1 cellular context compared by ENCODE assay signal in the genomic region with DNA sequence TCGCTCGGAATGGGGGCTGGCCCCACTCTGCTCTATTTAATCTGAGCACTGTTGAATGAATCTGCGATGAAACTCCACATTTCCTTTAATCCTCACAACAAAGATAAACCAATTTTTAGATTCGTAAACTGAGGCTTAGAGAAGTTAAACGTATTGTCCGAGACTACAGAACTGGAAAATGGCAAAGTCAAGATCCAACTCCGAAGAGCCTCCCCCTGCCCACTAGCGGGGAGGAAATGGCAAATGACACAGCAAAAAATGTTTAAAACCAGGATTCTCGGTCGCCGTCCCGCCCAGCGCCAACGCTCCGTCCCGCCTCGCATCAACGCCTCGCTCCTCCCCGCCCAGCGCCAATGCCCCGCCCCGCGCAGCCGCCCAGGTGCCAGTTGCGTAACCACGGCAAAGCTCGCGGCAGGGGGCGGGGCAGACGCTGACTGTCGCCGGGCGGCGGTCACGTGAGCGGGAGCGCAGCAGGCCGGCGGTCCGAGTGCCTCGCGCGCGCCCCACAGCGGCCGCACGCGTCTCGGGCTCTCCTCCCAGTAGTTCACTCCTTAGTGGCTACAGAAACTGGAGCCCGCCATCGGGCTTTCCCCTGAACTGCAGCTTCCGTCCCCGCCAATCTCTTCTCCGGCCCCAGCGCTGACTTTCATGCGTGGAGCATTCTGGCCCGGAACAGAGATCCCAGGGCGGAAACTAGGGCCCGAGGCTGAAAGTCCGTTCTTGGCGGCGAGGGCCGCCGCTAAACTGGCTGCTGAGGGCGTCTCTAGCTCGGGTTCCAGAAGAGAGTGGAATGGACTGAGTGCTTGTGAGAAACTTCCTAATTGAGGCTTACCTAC.
A peak's percentile ranks its signal among the peaks of the same experiment; 100 is the strongest.
TF ChIP-seq lines count a peak whose summit lies in the region.

No MANE protein-coding gene starts in this region.

TF ChIP-seq in HepG2, 621 proteins besides CTCF, POLR2A, EP300 and RAD21 (continued from another document and continues in another):
- TF ChIP-seq ZFP36 (IDR thresholded peaks at IDR 0.05; ENCODE audit: borderline replicate concordance, low read depth, low read length, partially characterized antibody) (no peak), ZSCAN9 (CRISPR knock-in tag; IDR thresholded peaks at IDR 0.05; ENCODE audit: borderline replicate concordance) (peak; percentile 42; the same call in 1 of the 2 replicates), ZFP41 (CRISPR knock-in tag; IDR thresholded peaks at IDR 0.05; ENCODE audit: borderline replicate concordance) (no peak), ZNF562 (CRISPR knock-in tag; IDR thresholded peaks at IDR 0.05; ENCODE audit: borderline replicate concordance) (no peak), CHD2 (IDR thresholded peaks at IDR 0.05; ENCODE audit: low read depth, low read length) (no peak), ZFP36L1 (CRISPR knock-in tag; IDR thresholded peaks at IDR 0.05) (peak; percentile 89), CBX5 (CRISPR knock-in tag; IDR thresholded peaks at IDR 0.05; ENCODE audit: borderline replicate concordance) (0 out of 2 replicates have a peak, but pooled peaks have one; percentile 38), MXD4 (CRISPR knock-in tag; IDR thresholded peaks at IDR 0.05) (peak; percentile 84; the same call in 1 of the 2 replicates), NR2C2 (CRISPR knock-in tag; IDR thresholded peaks at IDR 0.05; ENCODE audit: borderline replicate concordance) (peak; percentile 54; the same call in 1 of the 2 replicates), ZMYM2 (CRISPR knock-in tag; IDR thresholded peaks at IDR 0.05) (peak; percentile 54; the same call in 1 of the 2 replicates), ZNF557 (CRISPR knock-in tag; IDR thresholded peaks at IDR 0.05) (peak; percentile 60; the same call in 1 of the 2 replicates), GATAD2A (CRISPR knock-in tag; IDR thresholded peaks at IDR 0.05) (peak; percentile 39; the same call in 1 of the 2 replicates), TARDBP (CRISPR knock-in tag; IDR thresholded peaks at IDR 0.05) (peak; percentile 96), ZFP62 (CRISPR knock-in tag; IDR thresholded peaks at IDR 0.05) (no peak)
- TF ChIP-seq, protein P1, sequence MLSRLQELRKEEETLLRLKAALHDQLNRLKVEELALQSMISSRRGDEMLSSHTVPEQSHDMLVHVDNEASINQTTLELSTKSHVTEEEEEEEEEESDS (CRISPR knock-in tag; IDR thresholded peaks at IDR 0.05; ENCODE audit: borderline replicate concordance), result no peak
- TF ChIP-seq, protein P2, sequence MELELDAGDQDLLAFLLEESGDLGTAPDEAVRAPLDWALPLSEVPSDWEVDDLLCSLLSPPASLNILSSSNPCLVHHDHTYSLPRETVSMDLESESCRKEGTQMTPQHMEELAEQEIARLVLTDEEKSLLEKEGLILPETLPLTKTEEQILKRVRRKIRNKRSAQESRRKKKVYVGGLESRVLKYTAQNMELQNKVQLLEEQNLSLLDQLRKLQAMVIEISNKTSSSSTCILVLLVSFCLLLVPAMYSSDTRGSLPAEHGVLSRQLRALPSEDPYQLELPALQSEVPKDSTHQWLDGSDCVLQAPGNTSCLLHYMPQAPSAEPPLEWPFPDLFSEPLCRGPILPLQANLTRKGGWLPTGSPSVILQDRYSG (CRISPR knock-in tag; IDR thresholded peaks at IDR 0.05), result peak; percentile 62; the same call in 1 of the 2 replicates
- TF ChIP-seq, protein P3, sequence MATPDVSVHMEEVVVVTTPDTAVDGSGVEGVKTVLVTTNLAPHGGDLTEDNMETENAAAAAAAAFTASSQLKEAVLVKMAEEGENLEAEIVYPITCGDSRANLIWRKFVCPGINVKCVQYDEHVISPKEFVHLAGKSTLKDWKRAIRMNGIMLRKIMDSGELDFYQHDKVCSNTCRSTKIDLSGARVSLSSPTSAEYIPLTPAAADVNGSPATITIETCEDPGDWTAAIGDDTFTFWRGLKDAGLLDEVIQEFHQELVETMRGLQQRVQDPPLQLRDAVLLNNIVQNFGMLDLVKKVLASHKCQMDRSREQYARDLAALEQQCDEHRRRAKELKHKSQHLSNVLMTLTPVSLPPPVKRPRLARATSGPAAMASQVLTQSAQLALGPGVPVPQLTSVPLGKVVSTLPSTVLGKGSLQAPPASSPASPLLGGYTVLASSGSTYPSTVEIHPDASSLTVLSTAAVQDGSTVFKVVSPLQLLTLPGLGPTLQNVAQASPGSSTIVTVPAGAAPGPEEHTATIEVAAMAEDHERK (CRISPR knock-in tag; IDR thresholded peaks at IDR 0.05; ENCODE audit: low read depth), result 0 out of 2 replicates have a peak, but pooled peaks have one; percentile 44
- TF ChIP-seq, protein P4, sequence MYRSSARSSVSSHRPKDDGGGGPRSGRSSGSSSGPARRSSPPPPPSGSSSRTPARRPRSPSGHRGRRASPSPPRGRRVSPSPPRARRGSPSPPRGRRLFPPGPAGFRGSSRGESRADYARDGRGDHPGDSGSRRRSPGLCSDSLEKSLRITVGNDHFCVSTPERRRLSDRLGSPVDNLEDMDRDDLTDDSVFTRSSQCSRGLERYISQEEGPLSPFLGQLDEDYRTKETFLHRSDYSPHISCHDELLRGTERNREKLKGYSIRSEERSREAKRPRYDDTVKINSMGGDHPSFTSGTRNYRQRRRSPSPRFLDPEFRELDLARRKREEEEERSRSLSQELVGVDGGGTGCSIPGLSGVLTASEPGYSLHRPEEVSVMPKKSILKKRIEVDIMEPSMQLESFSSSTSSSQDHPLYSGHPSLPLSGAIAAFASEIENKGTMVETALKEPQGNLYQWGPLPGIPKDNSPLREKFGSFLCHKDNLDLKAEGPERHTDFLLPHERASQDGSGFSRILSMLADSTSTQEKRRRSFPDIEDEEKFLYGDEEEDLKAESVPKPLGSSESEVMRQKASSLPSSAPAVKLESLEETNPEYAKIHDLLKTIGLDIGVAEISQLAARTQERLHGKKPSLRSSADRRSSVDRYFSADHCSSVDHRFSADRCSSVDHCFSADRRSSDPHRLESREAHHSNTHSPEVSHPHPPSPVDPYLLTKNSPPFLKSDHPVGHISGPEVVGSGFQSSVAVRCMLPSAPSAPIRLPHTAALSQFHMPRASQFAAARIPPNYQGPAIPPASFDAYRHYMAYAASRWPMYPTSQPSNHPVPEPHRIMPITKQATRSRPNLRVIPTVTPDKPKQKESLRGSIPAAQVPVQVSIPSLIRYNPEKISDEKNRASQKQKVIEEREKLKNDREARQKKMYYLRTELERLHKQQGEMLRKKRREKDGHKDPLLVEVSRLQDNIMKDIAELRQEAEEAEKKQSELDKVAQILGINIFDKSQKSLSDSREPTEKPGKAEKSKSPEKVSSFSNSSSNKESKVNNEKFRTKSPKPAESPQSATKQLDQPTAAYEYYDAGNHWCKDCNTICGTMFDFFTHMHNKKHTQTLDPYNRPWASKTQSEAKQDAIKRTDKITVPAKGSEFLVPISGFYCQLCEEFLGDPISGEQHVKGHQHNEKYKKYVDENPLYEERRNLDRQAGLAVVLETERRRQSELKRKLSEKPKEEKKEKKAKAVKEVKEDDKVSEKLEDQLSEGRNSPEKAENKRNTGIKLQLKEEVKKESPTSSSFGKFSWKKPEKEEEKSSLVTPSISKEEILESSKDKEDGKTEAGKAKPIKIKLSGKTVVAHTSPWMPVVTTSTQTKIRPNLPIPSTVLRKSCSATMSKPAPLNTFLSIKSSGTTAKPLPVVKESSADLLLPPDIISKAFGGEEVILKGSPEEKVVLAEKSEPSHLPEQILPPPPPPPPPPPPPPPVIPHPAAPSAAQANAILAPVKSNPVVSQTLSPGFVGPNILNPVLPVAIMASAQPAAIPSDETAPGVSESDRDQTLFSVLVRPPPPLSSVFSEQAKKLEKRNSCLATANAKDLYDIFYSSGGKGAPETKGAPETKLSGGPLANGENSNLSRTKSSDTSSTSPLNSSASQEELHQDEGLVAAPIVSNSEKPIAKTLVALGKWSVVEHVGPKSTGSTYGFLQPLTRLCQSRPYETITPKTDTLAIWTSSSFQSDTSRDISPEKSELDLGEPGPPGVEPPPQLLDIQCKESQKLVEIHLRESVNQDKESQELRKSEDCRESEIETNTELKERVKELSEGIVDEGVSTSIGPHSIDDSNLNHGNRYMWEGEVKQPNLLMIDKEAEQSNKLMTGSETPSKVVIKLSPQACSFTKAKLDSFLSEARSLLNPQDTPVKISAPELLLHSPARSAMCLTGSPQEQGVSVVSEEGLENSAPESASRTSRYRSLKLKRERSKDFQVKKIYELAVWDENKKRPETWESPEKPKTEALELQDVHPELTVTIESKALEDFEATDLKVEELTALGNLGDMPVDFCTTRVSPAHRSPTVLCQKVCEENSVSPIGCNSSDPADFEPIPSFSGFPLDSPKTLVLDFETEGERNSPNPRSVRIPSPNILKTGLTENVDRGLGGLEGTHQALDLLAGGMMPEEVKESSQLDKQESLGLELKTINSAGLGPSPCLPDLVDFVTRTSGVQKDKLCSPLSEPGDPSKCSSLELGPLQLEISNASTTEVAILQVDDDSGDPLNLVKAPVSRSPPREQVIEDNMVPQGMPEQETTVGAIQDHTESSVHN (CRISPR knock-in tag; IDR thresholded peaks at IDR 0.05), result no peak
- TF ChIP-seq, protein P5, sequence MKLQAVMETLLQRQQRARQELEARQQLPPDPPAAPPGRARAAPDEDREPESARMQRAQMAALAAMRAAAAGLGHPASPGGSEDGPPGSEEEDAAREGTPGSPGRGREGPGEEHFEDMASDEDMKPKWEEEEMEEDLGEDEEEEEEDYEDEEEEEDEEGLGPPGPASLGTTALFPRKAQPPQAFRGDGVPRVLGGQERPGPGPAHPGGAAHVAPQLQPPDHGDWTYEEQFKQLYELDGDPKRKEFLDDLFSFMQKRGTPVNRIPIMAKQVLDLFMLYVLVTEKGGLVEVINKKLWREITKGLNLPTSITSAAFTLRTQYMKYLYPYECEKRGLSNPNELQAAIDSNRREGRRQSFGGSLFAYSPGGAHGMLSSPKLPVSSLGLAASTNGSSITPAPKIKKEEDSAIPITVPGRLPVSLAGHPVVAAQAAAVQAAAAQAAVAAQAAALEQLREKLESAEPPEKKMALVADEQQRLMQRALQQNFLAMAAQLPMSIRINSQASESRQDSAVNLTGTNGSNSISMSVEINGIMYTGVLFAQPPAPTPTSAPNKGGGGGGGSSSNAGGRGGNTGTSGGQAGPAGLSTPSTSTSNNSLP (IDR thresholded peaks at IDR 0.05; ENCODE audit: low read depth, low read length), result 0 out of 2 replicates have a peak, but pooled peaks have one; percentile 37
- TF ChIP-seq, protein P6, sequence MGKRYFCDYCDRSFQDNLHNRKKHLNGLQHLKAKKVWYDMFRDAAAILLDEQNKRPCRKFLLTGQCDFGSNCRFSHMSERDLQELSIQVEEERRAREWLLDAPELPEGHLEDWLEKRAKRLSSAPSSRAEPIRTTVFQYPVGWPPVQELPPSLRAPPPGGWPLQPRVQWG (CRISPR knock-in tag; IDR thresholded peaks at IDR 0.05; ENCODE audit: borderline replicate concordance, low read depth), result no peak
- TF ChIP-seq, protein P7, sequence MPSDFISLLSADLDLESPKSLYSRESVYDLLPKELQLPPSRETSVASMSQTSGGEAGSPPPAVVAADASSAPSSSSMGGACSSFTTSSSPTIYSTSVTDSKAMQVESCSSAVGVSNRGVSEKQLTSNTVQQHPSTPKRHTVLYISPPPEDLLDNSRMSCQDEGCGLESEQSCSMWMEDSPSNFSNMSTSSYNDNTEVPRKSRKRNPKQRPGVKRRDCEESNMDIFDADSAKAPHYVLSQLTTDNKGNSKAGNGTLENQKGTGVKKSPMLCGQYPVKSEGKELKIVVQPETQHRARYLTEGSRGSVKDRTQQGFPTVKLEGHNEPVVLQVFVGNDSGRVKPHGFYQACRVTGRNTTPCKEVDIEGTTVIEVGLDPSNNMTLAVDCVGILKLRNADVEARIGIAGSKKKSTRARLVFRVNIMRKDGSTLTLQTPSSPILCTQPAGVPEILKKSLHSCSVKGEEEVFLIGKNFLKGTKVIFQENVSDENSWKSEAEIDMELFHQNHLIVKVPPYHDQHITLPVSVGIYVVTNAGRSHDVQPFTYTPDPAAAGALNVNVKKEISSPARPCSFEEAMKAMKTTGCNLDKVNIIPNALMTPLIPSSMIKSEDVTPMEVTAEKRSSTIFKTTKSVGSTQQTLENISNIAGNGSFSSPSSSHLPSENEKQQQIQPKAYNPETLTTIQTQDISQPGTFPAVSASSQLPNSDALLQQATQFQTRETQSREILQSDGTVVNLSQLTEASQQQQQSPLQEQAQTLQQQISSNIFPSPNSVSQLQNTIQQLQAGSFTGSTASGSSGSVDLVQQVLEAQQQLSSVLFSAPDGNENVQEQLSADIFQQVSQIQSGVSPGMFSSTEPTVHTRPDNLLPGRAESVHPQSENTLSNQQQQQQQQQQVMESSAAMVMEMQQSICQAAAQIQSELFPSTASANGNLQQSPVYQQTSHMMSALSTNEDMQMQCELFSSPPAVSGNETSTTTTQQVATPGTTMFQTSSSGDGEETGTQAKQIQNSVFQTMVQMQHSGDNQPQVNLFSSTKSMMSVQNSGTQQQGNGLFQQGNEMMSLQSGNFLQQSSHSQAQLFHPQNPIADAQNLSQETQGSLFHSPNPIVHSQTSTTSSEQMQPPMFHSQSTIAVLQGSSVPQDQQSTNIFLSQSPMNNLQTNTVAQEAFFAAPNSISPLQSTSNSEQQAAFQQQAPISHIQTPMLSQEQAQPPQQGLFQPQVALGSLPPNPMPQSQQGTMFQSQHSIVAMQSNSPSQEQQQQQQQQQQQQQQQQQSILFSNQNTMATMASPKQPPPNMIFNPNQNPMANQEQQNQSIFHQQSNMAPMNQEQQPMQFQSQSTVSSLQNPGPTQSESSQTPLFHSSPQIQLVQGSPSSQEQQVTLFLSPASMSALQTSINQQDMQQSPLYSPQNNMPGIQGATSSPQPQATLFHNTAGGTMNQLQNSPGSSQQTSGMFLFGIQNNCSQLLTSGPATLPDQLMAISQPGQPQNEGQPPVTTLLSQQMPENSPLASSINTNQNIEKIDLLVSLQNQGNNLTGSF (CRISPR knock-in tag; IDR thresholded peaks at IDR 0.05), result peak; percentile 83; the same call in 1 of the 2 replicates
- TF ChIP-seq, protein P8, sequence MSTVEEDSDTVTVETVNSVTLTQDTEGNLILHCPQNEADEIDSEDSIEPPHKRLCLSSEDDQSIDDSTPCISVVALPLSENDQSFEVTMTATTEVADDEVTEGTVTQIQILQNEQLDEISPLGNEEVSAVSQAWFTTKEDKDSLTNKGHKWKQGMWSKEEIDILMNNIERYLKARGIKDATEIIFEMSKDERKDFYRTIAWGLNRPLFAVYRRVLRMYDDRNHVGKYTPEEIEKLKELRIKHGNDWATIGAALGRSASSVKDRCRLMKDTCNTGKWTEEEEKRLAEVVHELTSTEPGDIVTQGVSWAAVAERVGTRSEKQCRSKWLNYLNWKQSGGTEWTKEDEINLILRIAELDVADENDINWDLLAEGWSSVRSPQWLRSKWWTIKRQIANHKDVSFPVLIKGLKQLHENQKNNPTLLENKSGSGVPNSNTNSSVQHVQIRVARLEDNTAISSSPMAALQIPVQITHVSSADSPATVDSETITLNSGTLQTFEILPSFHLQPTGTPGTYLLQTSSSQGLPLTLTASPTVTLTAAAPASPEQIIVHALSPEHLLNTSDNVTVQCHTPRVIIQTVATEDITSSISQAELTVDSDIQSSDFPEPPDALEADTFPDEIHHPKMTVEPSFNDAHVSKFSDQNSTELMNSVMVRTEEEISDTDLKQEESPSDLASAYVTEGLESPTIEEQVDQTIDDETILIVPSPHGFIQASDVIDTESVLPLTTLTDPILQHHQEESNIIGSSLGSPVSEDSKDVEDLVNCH (CRISPR knock-in tag; IDR thresholded peaks at IDR 0.05), result no peak
- TF ChIP-seq, protein P9, sequence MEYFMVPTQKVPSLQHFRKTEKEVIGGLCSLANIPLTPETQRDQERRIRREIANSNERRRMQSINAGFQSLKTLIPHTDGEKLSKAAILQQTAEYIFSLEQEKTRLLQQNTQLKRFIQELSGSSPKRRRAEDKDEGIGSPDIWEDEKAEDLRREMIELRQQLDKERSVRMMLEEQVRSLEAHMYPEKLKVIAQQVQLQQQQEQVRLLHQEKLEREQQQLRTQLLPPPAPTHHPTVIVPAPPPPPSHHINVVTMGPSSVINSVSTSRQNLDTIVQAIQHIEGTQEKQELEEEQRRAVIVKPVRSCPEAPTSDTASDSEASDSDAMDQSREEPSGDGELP (IDR thresholded peaks at IDR 0.05; ENCODE audit: borderline replicate concordance, low read depth), result peak; percentile 64; the same call in 1 of the 2 replicates
